In the genomic region with DNA sequence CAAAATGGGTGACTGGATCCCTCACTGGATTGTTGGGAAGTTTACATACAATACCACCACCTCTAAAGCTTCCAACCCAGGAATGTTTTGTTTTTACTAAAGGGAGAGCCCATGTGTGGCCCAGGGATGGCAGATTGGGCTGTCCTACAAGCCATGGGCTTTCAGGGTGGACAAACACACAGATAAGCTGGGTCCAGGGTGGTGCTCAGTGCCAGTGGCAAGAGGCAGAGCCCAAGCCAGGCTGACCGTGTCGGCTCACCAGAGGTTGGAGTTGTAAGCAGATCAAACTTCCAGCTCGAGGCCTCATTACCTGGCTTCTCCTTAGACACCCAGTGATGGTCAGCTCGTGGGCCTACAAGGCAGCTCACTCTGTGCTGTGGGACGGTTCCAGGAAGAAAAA, we compare ENCODE assay signal across 3 cellular contexts.
"Had no signal": no experiment of that assay in that cellular context is flagged by ENCODE, and none has a peak within 500 bp of the region (broad histone marks: within the 10 kb centered on the region; RNA-seq: fewer than 3 reads in every experiment).

No MANE protein-coding gene starts in this region.

- DNase-seq: GDM1, GF-D8 had no signal

- H3K4me3 ChIP-seq: GM12878 had no signal

- ATAC-seq: GM12878 had no signal
